In the genomic region with DNA sequence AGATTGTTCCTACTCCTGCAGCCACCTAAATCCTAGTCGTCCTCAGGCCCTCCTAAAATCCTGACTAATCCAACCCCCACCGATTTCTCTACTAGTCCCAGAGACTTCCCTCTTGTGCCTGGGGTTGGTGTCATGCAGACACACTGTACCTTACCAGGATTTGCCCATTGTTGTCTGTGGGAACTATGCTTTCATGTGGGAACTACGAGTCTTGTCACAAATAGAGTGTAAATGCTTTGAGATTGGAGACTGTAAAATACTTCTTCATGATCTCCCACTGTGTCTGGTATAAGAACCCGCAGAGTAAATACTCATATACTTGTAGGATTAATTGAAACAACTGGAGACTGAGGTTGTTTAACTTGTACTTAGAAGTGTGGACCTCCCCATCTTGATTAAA, we compare ENCODE assay signal across 17 cellular contexts. TPM values are rescaled to one million over a fixed set of nuclear protein-coding genes. Genes with fewer than 3 reads are reported as not detected.
A peak's percentile ranks its signal among the peaks of the same experiment; 100 is the strongest.
DNase-seq lines count a peak whose midpoint lies in the region; ATAC-seq and TF ChIP-seq lines count a peak whose summit lies in the region.
"Had no signal": no experiment of that assay in that cellular context is flagged by ENCODE, and none has a peak within 500 bp of the region (broad histone marks: within the 10 kb centered on the region; RNA-seq: fewer than 3 reads in every experiment).

No MANE protein-coding gene starts in this region.

- H3K18ac ChIP-seq in mesendoderm (ENCODE audit: low read length): no peak overlapping the region

- WGBS in mesendoderm (ENCODE audit: extremely low coverage, insufficient coverage, low lambda C conversion rate): no CpG with 5 or more reads among the region's 4 CpGs
- 61 to 62% methylated on average over 4 of the region's 4 CpGs for WGBS in tibial nerve, 2 donors

- H3K79me1 ChIP-seq in mesendoderm (ENCODE audit: low read length): peaks cover 14% of the 10 kb centered on the region

- no peak overlapping the region for H3K23ac ChIP-seq in mesendoderm (ENCODE audit: low read length)

- H3K4me3 ChIP-seq in choroid plexus epithelial cell (ENCODE audit: low read depth, low read length): no peak overlapping the region
- no peak overlapping the region for H3K4me3 ChIP-seq in mesendoderm (ENCODE audit: low read length)
- no peak overlapping the region for H3K4me3 ChIP-seq in tibial nerve
- H3K4me3 ChIP-seq: ascending aorta, GM23248, testis had no signal

- H3K79me2 ChIP-seq in mesendoderm (ENCODE audit: control insufficient read depth, insufficient read depth, low read length): no peaks in the 10 kb centered on the region

- no peak overlapping the region for H3K56ac ChIP-seq in mesendoderm (ENCODE audit: low read length)

- H4K5ac ChIP-seq in mesendoderm (ENCODE audit: low read length): no peak overlapping the region

- H3K9ac ChIP-seq in mesendoderm (ENCODE audit: low read length): no peak overlapping the region
- H3K9ac ChIP-seq: GM23248 had no signal

- no peaks in the 10 kb centered on the region for H3K9me3 ChIP-seq in tibial nerve
- H3K9me3 ChIP-seq: ascending aorta, left ventricle myocardium inferior, testis had no signal

- H3K27me3 ChIP-seq in mesendoderm (ENCODE audit: insufficient read depth, low read length, poor library complexity) (no peaks in the 10 kb centered on the region), tibial nerve (no peaks in the 10 kb centered on the region)
- H3K27me3 ChIP-seq: ascending aorta, testis had no signal

- H2BK5ac ChIP-seq in mesendoderm (ENCODE audit: low read length): no peak overlapping the region

- no peak overlapping the region for H3K4ac ChIP-seq in mesendoderm (ENCODE audit: low read depth, low read length)

- DNase-seq in DMS79 treated with DMSO at 0.1 percent for 48 hours (lab: John Stamatoyannopoulos, UW) (peak; percentile 24), DMS79 (lab: John Stamatoyannopoulos, UW) (no peak), choroid plexus epithelial cell (ENCODE audit: low read depth) (peak; percentile 54), mesendoderm (peak; percentile 64), tibial nerve (ENCODE audit: low spot score in 2 of 2) (no peak), SIG-M5 (lab: John Stamatoyannopoulos, UW) (no peak), NCI-H1694 treated with DMSO at 0.1 percent for 48 hours (lab: John Stamatoyannopoulos, UW) (no peak)
- DNase-seq: 8988T; GM23248; left ventricle myocardium inferior; NCI-H1930; NCI-H526 treated with DMSO at 0.1 percent for 48 hours; stimulated activated CD4-positive, alpha-beta T cell treated with anti-CD3 and anti-CD28 coated beads, Interleukin-2, amount 100 ng/mL, for 24 hours; testis had no signal

- no peak overlapping the region for H2BK15ac ChIP-seq in mesendoderm (replicated peaks; ENCODE audit: low read depth)

- ATAC-seq in GM21360 (IDR thresholded peaks at IDR 0.05; ENCODE audit: unreplicated experiment): no peak

- no peak overlapping the region for H4K8ac ChIP-seq in mesendoderm (ENCODE audit: low read depth, low read length)

- no peak for TF ChIP-seq EP300 in tibial nerve (IDR thresholded peaks at IDR 0.05)

- no peak for TF ChIP-seq CTCF in choroid plexus epithelial cell (conservative IDR thresholded peaks at IDR 0.05; ENCODE audit: low read depth, low read length)
- TF ChIP-seq CTCF in tibial nerve (IDR thresholded peaks at IDR 0.05): no peak

- H3K4me2 ChIP-seq in mesendoderm (ENCODE audit: low read length): no peak overlapping the region

- no peak overlapping the region for H2BK120ac ChIP-seq in mesendoderm (ENCODE audit: low read depth, low read length)

- no peak for TF ChIP-seq POLR2A in tibial nerve (IDR thresholded peaks at IDR 0.05)

- H2AK5ac ChIP-seq in mesendoderm (ENCODE audit: low read length): no peak overlapping the region

- no peaks in the 10 kb centered on the region for H3K36me3 ChIP-seq in mesendoderm (ENCODE audit: control insufficient read depth, insufficient read depth, low read length)
- H3K36me3 ChIP-seq in tibial nerve: peaks cover 0 to under 1% (median 0%) of the 10 kb centered on the region in 3 donors
- H3K36me3 ChIP-seq: ascending aorta had no signal

- H3K27ac ChIP-seq in mesendoderm (ENCODE audit: low read depth, low read length) (peak overlapping the region; percentile 60), tibial nerve (peak overlapping the region; percentile 67 to 89 (median 78))
- H3K27ac ChIP-seq: ascending aorta, C4-2B, GM23248, testis had no signal

- H3K4me1 ChIP-seq in mesendoderm (ENCODE audit: control insufficient read depth, low read depth, low read length) (peaks cover 37% of the 10 kb centered on the region), tibial nerve (peaks cover 0 to 77% (median 33%) of the 10 kb centered on the region in 4 donors)
- H3K4me1 ChIP-seq: ascending aorta had no signal

RNA-seq across cellular contexts. Expression of gene B3GNT5, which starts 11.2 kb away (rescaled TPM):
- polyA plus RNA-seq in mesendoderm (2013, experiment 1 of 2): 5.9 TPM
- polyA plus RNA-seq in mesendoderm (2013, experiment 2 of 2): 5.5 TPM
- 10 to 100 TPM in 2 of 4 donors, 1 to 10 TPM in 2; 7.1 to 10.7 (median 9.2) TPM for total RNA-seq in tibial nerve

Comparison
In these comparisons a context has a peak if more than half of its experiments do, and no peak if none do; other contexts are left out.
1. DNase-seq: peak in DMS79 treated with DMSO at 0.1 percent for 48 hours (single experiment), choroid plexus epithelial cell (single experiment) and mesendoderm (single experiment); none in DMS79 (single experiment), tibial nerve (0 of 2), SIG-M5 (single experiment) and NCI-H1694 treated with DMSO at 0.1 percent for 48 hours (single experiment).